Comparison of ENCODE assay signal across 33 cellular contexts in the genomic region with DNA sequence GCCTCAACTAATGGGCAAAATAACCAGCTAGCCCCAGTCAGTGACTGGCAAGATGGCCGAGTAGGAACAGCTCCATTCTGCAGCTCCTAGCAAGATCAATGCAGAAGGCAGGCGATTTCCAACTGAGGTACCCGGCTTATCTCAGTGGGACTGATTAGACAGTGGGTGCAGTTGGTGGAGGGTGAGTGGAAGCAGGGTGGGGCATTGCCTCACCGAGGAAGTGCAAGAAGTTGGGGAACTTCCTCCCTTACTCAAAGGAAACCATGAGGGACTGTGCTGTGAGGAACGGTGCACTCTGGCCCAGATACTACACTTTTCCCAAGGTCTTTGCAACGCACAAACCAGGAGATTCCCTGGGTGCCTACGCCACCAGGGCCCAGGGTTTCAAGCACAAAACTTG. TPM values are rescaled to one million over a fixed set of nuclear protein-coding genes. Genes with fewer than 3 reads are reported as not detected.
"Had no signal": no experiment of that assay in that cellular context is flagged by ENCODE, and none has a peak within 500 bp of the region (broad histone marks: within the 10 kb centered on the region; RNA-seq: fewer than 3 reads in every experiment).

No MANE protein-coding gene starts in this region.

- ATAC-seq: activated CD4-positive, alpha-beta T cell treated with anti-CD3 and anti-CD28 coated beads for 36 hours; activated CD4-positive, CD25-positive, alpha-beta regulatory T cell treated with anti-CD3 and anti-CD28 coated beads, Interleukin-2, amount 50 U/mL, for 24 hours; activated CD8-positive, alpha-beta T cell treated with anti-CD3 and anti-CD28 coated beads, Interleukin-2, amount 10 ng/mL, durations not matched to agents 7 days and 5 days; activated naive CD4-positive, alpha-beta T cell treated with anti-CD3 and anti-CD28 coated beads, Interleukin-2, amount 50 U/mL, for 72 hours; body of pancreas; PC-3; WTC11 had no signal

- H3K27me3 ChIP-seq: body of pancreas, breast epithelium, Peyer's patch had no signal

- H3K36me3 Mint-ChIP-seq: WTC11 had no signal

- H3K27ac ChIP-seq: adrenal gland, body of pancreas, breast epithelium, Peyer's patch had no signal

- H3K4me1 ChIP-seq: adrenal gland, breast epithelium had no signal

- H3K36me3 ChIP-seq: adrenal gland, breast epithelium, Peyer's patch had no signal

- H3K9me3 Mint-ChIP-seq: activated CD4-positive, alpha-beta T cell treated with anti-CD3 and anti-CD28 coated beads, Interleukin-2, amount 10 ng/mL, durations not matched to agents 7 days and 5 days; activated T-cell treated with anti-CD3 and anti-CD28 coated beads, Interleukin-2, amount 50 U/mL, for 24 hours; T-helper 2 cell treated with Interferon-gamma antibody and Interleukin-4, amounts not matched to agents 5 μg/mL and 100 μg/mL, for 36 hours had no signal

- H3K4me1 Mint-ChIP-seq: activated CD4-positive, alpha-beta T cell treated with anti-CD3 and anti-CD28 coated beads for 36 hours; activated CD4-positive, alpha-beta T cell treated with anti-CD3 and anti-CD28 coated beads, Interleukin-2, amount 10 ng/mL, durations not matched to agents 7 days and 5 days; WTC11 had no signal

- H3K4me3 Mint-ChIP-seq: activated CD4-positive, alpha-beta T cell treated with anti-CD3 and anti-CD28 coated beads for 36 hours; activated CD4-positive, alpha-beta T cell treated with anti-CD3 and anti-CD28 coated beads, Interleukin-2, amount 10 ng/mL, durations not matched to agents 7 days and 5 days; activated CD8-positive, alpha-beta T cell treated with anti-CD3 and anti-CD28 coated beads, Interleukin-2, amount 10 ng/mL, durations not matched to agents 7 days and 5 days; activated naive CD4-positive, alpha-beta T cell treated with anti-CD3 and anti-CD28 coated beads for 36 hours; activated T-cell treated with anti-CD3 and anti-CD28 coated beads, Interleukin-2, amount 50 U/mL, for 24 hours; activated T-helper 1 cell treated with anti-CD3 and anti-CD28 coated beads, Interleukin-12 subunit alpha, Interleukin-12 subunit beta, Interleukin-2, Interleukin-4 antibody, amounts not matched to agents 30 ng/mL and 10 ng/mL and 1 ng/mL, durations not matched to agents 14 hours and 24 hours and 36 hours; T-helper 1 cell treated with Interleukin-12 subunit alpha and Interleukin-12 subunit beta and Interleukin-4 antibody, amounts not matched to agents 30 μg/mL and 1 μg/mL, for 36 hours; T-helper 2 cell treated with Interferon-gamma antibody and Interleukin-4, amounts not matched to agents 5 μg/mL and 100 μg/mL, for 36 hours; WTC11 had no signal

- H3K9me3 ChIP-seq: adrenal gland, body of pancreas, Peyer's patch had no signal

- H3K4me3 ChIP-seq: adrenal gland, body of pancreas, breast epithelium, Peyer's patch had no signal

- DNase-seq: activated CD4-positive, alpha-beta T cell treated with anti-CD3 and anti-CD28 coated beads for 36 hours; activated CD4-positive, alpha-beta T cell treated with anti-CD3 and anti-CD28 coated beads, Interleukin-2, amount 10 ng/mL, durations not matched to agents 7 days and 5 days; activated CD4-positive, alpha-beta T cell treated with anti-CD3 and anti-CD28 coated beads, Interleukin-2, amount 50 U/mL, for 48 hours; activated CD8-positive, alpha-beta T cell treated with anti-CD3 and anti-CD28 coated beads, Interleukin-2, amount 10 ng/mL, durations not matched to agents 7 days and 5 days; activated gamma-delta T cell treated with Interleukin-2 at 50 U/mL for 16 hours; activated naive CD4-positive, alpha-beta T cell treated with anti-CD3 and anti-CD28 coated beads for 36 hours; activated T-cell treated with anti-CD3 and anti-CD28 coated beads, Interleukin-2, amount 50 U/mL, for 24 hours; adrenal gland; body of pancreas; KG1; MM.1S; NCI-H1048; NCI-H1105 treated with DMSO at 0.1 percent for 48 hours; NCI-H1436; NCI-H1694; NCI-H1930; NCI-H2081 treated with DMSO at 0.1 percent for 48 hours; NCI-H345; NCI-H524 treated with DMSO at 0.1 percent for 48 hours; PC-3; Peyer's patch; RPMI8226; SHP77 treated with DMSO at 0.1 percent for 48 hours had no signal

- H3K27ac Mint-ChIP-seq: activated CD4-positive, alpha-beta T cell treated with anti-CD3 and anti-CD28 coated beads for 36 hours; activated CD4-positive, alpha-beta T cell treated with anti-CD3 and anti-CD28 coated beads, Interleukin-2, amount 10 ng/mL, durations not matched to agents 7 days and 5 days; activated CD8-positive, alpha-beta T cell treated with anti-CD3 and anti-CD28 coated beads, Interleukin-2, amount 10 ng/mL, durations not matched to agents 7 days and 5 days; activated naive CD4-positive, alpha-beta T cell treated with anti-CD3 and anti-CD28 coated beads for 36 hours; activated naive CD4-positive, alpha-beta T cell treated with anti-CD3 and anti-CD28 coated beads, Interleukin-2, amount 50 U/mL, for 72 hours; activated T-cell treated with anti-CD3 and anti-CD28 coated beads, Interleukin-2, amount 50 U/mL, for 24 hours; activated T-helper 1 cell treated with anti-CD3 and anti-CD28 coated beads, Interleukin-12 subunit alpha, Interleukin-12 subunit beta, Interleukin-2, Interleukin-4 antibody, amounts not matched to agents 30 ng/mL and 10 ng/mL and 1 ng/mL, durations not matched to agents 14 hours and 24 hours and 36 hours; T-helper 1 cell treated with Interleukin-12 subunit alpha and Interleukin-12 subunit beta and Interleukin-4 antibody, amounts not matched to agents 30 μg/mL and 1 μg/mL, for 36 hours; T-helper 2 cell treated with Interferon-gamma antibody and Interleukin-4, amounts not matched to agents 5 μg/mL and 100 μg/mL, for 36 hours; WTC11 had no signal

RNA-seq across cellular contexts. Expression of gene BTNL8, which starts 9.6 kb away (rescaled TPM):
- total RNA-seq: activated CD4-positive, alpha-beta T cell treated with anti-CD3 and anti-CD28 coated beads, Interleukin-2, amount 10 ng/mL, durations not matched to agents 7 days and 5 days; activated CD8-positive, alpha-beta T cell treated with anti-CD3 and anti-CD28 coated beads, Interleukin-2, amount 10 ng/mL, durations not matched to agents 7 days and 5 days; activated naive CD4-positive, alpha-beta T cell treated with anti-CD3 and anti-CD28 coated beads for 36 hours; activated naive CD4-positive, alpha-beta T cell treated with anti-CD3 and anti-CD28 coated beads, Interleukin-2, amount 50 U/mL, for 72 hours; activated T-helper 1 cell treated with anti-CD3 and anti-CD28 coated beads, Interleukin-12 subunit alpha, Interleukin-12 subunit beta, Interleukin-2, Interleukin-4 antibody, amounts not matched to agents 30 ng/mL and 10 ng/mL and 1 ng/mL, durations not matched to agents 14 hours and 24 hours and 36 hours; astrocyte; LHCN-M2; NCI-H460; PC-3 had no signal
